In genomic region chr1:226988337-226988672, GRCh38 we compare ENCODE assay signal across 10 cellular contexts. TPM values are rescaled to one million over a fixed set of nuclear protein-coding genes. Genes with fewer than 3 reads are reported as not detected.
DNase-seq lines count a peak whose midpoint lies in the region; ATAC-seq and TF ChIP-seq lines count a peak whose summit lies in the region.
"Had no signal": no experiment of that assay in that cellular context is flagged by ENCODE, and none has a peak within 500 bp of the region (broad histone marks: within the 10 kb centered on the region; RNA-seq: fewer than 3 reads in every experiment).

No MANE protein-coding gene starts in this region.

- no peaks in the 10 kb centered on the region for H3K9me3 ChIP-seq in neural progenitor cell (ENCODE audit: low read depth)

- H3K4me3 Mint-ChIP-seq in neural progenitor cell (no peak overlapping the region), osteocyte (ENCODE audit: unreplicated experiment) (no peak overlapping the region)

- H4K20me1 ChIP-seq in neural progenitor cell (ENCODE audit: low read depth), result no peaks in the 10 kb centered on the region

- H3K79me2 ChIP-seq in neural progenitor cell (ENCODE audit: low read depth), result no peaks in the 10 kb centered on the region

- H3K4me1 Mint-ChIP-seq in neural progenitor cell (peaks cover 14% of the 10 kb centered on the region), osteocyte (ENCODE audit: unreplicated experiment) (peaks cover 2% of the 10 kb centered on the region)

- POLR2A ChIA-PET in RWPE1 (lab: Yijun Ruan, JAX; ENCODE audit: low non-redundant PET), result no interaction called here

- H3K27ac ChIP-seq in 22Rv1, result peak overlapping the region; percentile 56
- H3K27ac ChIP-seq in neural progenitor cell, result peak overlapping the region; percentile 87
- no peak overlapping the region for H3K27ac ChIP-seq in RWPE1

- no peak overlapping the region for H2AFZ ChIP-seq in neural progenitor cell (replicated peaks)

- H3F3A ChIP-seq in neural progenitor cell (ENCODE audit: low read depth), result peaks cover 22% of the 10 kb centered on the region

- H3K27me3 Mint-ChIP-seq in neural progenitor cell (ENCODE audit: insufficient read depth, low read depth) (no peaks in the 10 kb centered on the region), osteocyte (ENCODE audit: unreplicated experiment) (no peaks in the 10 kb centered on the region)

- H3K9ac ChIP-seq in neural progenitor cell, result no peak overlapping the region

- no peak for ATAC-seq in HG02759 (IDR thresholded peaks at IDR 0.05; ENCODE audit: unreplicated experiment)

- H3K36me3 ChIP-seq in H7 (replicated peaks; ENCODE audit: control insufficient read depth, insufficient read depth, low read length) (peaks cover 2% of the 10 kb centered on the region), neural progenitor cell (no peaks in the 10 kb centered on the region)

- CTCF ChIA-PET in RWPE1 (lab: Yijun Ruan, JAX), result no interaction called here

- H3K27ac Mint-ChIP-seq in neural progenitor cell, result no peak overlapping the region
- H3K27ac Mint-ChIP-seq in osteocyte (ENCODE audit: unreplicated experiment), result no peak overlapping the region

- H3K4me1 ChIP-seq in neural progenitor cell, result peaks cover 21% of the 10 kb centered on the region

- no peaks in the 10 kb centered on the region for H3K27me3 ChIP-seq in H7 (ENCODE audit: control insufficient read depth, insufficient read depth, low read length)
- H3K27me3 ChIP-seq in neural progenitor cell, result no peaks in the 10 kb centered on the region

- no peak overlapping the region for H3K4me3 ChIP-seq in H7 (ENCODE audit: insufficient read depth, low read depth, low read length)
- no peak overlapping the region for H3K4me3 ChIP-seq in epithelial cell of esophagus (ENCODE audit: low read length)
- H3K4me3 ChIP-seq in neural progenitor cell, result no peak overlapping the region

- H3K4me2 ChIP-seq in neural progenitor cell, result no peak overlapping the region

- H3K9me3 Mint-ChIP-seq in neural progenitor cell (no peaks in the 10 kb centered on the region), osteocyte (ENCODE audit: unreplicated experiment) (no peaks in the 10 kb centered on the region)

- peaks cover 8% of the 10 kb centered on the region for H3K36me3 Mint-ChIP-seq in neural progenitor cell
- peaks cover 29% of the 10 kb centered on the region for H3K36me3 Mint-ChIP-seq in osteocyte (ENCODE audit: unreplicated experiment)

- TF ChIP-seq CTCF in 22Rv1 (IDR thresholded peaks at IDR 0.05) (no peak), epithelial cell of esophagus (IDR thresholded peaks at IDR 0.05; ENCODE audit: insufficient read depth, low read depth, low read length, missing control alignments) (no peak), neural progenitor cell (IDR thresholded peaks at IDR 0.05) (no peak), osteocyte (IDR thresholded peaks at IDR 0.05) (no peak), RWPE1 (conservative IDR thresholded peaks at IDR 0.05; ENCODE audit: low read depth) (no peak)

- DNase-seq in H7 (peak; percentile 76), epithelial cell of esophagus (ENCODE audit: low read depth) (peak; percentile 55), neural progenitor cell (ENCODE audit: low spot score) (peak; percentile 39), osteocyte (ENCODE audit: extremely low spot score, unreplicated experiment) (no peak), T-helper 9 cell (no peak), RWPE1 (ENCODE audit: low spot score) (no peak)
- DNase-seq: KBM-7, NCI-H748 treated with DMSO at 0.1 percent for 48 hours had no signal

RNA-seq across cellular contexts. Expression of gene COQ8A, which starts 48.2 kb away (rescaled TPM):
- total RNA-seq in H7 (2014; rRNA removed; shearing (Covaris generic)), result 35.8 and 52.5 TPM in 2 replicates
- total RNA-seq in neural progenitor cell (ENCODE audit: low replicate concordance) (13.8 and 18.8 TPM in 2 replicates), osteocyte (16.0 and 16.2 TPM in 2 replicates)

Comparison
In these comparisons a context has a peak if more than half of its experiments do, and no peak if none do; other contexts are left out.
1. DNase-seq: peak in H7 (single experiment), epithelial cell of esophagus (single experiment) and neural progenitor cell (single experiment); none in osteocyte (single experiment), T-helper 9 cell (single experiment) and RWPE1 (single experiment).